In genomic region chr1:229544587-229544986, GRCh38 we compare ENCODE assay signal across 1 cellular context.
TF ChIP-seq lines count a peak whose summit lies in the region.

No MANE protein-coding gene starts in this region.

TF ChIP-seq in GM12878, 131 proteins besides CTCF, POLR2A, EP300 and RAD21:
- TF ChIP-seq SRF (IDR thresholded peaks at IDR 0.05; ENCODE audit: low read depth in 2 of 2, low read length in 2 of 2) (no peak), SP1 (IDR thresholded peaks at IDR 0.05; ENCODE audit: low read depth, low read length) (no peak), PBX3 (IDR thresholded peaks at IDR 0.05; ENCODE audit: insufficient replicate concordance, low read depth, low read length) (no peak), IKZF2 (IDR thresholded peaks at IDR 0.05) (no peak), MEF2B (IDR thresholded peaks at IDR 0.05; ENCODE audit: partially characterized antibody, poor library complexity, severe bottlenecking) (no peak), HCFC1 (IDR thresholded peaks at IDR 0.05; ENCODE audit: low read length) (no peak)
- TF ChIP-seq, protein P1, sequence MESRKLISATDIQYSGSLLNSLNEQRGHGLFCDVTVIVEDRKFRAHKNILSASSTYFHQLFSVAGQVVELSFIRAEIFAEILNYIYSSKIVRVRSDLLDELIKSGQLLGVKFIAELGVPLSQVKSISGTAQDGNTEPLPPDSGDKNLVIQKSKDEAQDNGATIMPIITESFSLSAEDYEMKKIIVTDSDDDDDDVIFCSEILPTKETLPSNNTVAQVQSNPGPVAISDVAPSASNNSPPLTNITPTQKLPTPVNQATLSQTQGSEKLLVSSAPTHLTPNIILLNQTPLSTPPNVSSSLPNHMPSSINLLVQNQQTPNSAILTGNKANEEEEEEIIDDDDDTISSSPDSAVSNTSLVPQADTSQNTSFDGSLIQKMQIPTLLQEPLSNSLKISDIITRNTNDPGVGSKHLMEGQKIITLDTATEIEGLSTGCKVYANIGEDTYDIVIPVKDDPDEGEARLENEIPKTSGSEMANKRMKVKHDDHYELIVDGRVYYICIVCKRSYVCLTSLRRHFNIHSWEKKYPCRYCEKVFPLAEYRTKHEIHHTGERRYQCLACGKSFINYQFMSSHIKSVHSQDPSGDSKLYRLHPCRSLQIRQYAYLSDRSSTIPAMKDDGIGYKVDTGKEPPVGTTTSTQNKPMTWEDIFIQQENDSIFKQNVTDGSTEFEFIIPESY (IDR thresholded peaks at IDR 0.05): no peak
TF ChIP-seq in GM12878: peak in this region for 0.
